23 cellular contexts compared by ENCODE assay signal in genomic region chr10:126977216-126977615, GRCh38.
"Had no signal": no experiment of that assay in that cellular context is flagged by ENCODE, and none has a peak within 500 bp of the region (broad histone marks: within the 10 kb centered on the region; RNA-seq: fewer than 3 reads in every experiment).

No MANE protein-coding gene starts in this region.

- H2AFZ ChIP-seq: hepatocyte, parathyroid adenoma had no signal

- H3K27me3 Mint-ChIP-seq: effector memory CD8-positive, alpha-beta T cell; naive B cell; stimulated activated naive B cell treated with anti-CD40 and anti-IgM and Interleukin-4, amounts not matched to agents 10 μg/mL and 1 μg/mL and 100 μg/mL, for 72 hours had no signal

- H3K9me3 ChIP-seq: esophagus squamous epithelium, left ventricle myocardium inferior, lower lobe of right lung, stomach, thoracic aorta, transverse colon had no signal

- H3K4me3 ChIP-seq: esophagus squamous epithelium, hepatocyte, left ventricle myocardium inferior, lower lobe of right lung, skin epidermis, stomach, thoracic aorta, transverse colon had no signal

- H3K4me1 Mint-ChIP-seq: naive B cell; stimulated activated naive B cell treated with anti-CD40 and anti-IgM and Interleukin-4, amounts not matched to agents 10 μg/mL and 1 μg/mL and 100 μg/mL, for 72 hours had no signal

- H3K36me3 ChIP-seq: thoracic aorta had no signal

- H3K9ac ChIP-seq: parathyroid adenoma had no signal

- H3K36me3 Mint-ChIP-seq: naive B cell; stimulated activated naive B cell treated with anti-CD40 and anti-IgM and Interleukin-4, amounts not matched to agents 10 μg/mL and 1 μg/mL and 100 μg/mL, for 72 hours had no signal

- DNase-seq: cortex of kidney; effector memory CD8-positive, alpha-beta T cell; esophagus squamous epithelium; foreskin fibroblast; kidney; left cardiac atrium; left ventricle myocardium inferior; lower lobe of right lung; mesenchymal stem cell; midbrain; naive B cell; stimulated activated CD4-positive, alpha-beta T cell treated with anti-CD3 and anti-CD28 coated beads, Interleukin-2, amount 100 ng/mL, for 24 hours; stimulated activated CD4-positive, alpha-beta T cell treated with anti-CD3 and anti-CD28 coated beads, Interleukin-4, amount 100 ng/mL, for 4 hours; stimulated activated naive B cell treated with anti-CD40 and anti-IgM and Interleukin-4, amounts not matched to agents 10 μg/mL and 1 μg/mL and 100 μg/mL, for 72 hours; stomach; substantia nigra; transverse colon had no signal

- H3K27ac Mint-ChIP-seq: effector memory CD8-positive, alpha-beta T cell; naive B cell; stimulated activated naive B cell treated with anti-CD40 and anti-IgM and Interleukin-4, amounts not matched to agents 10 μg/mL and 1 μg/mL and 100 μg/mL, for 72 hours had no signal

- H3K27ac ChIP-seq: esophagus squamous epithelium, hepatocyte, left ventricle myocardium inferior, lower lobe of right lung, parathyroid adenoma, skin epidermis, stomach, thoracic aorta, transverse colon had no signal

- H3K4me3 Mint-ChIP-seq: effector memory CD8-positive, alpha-beta T cell; naive B cell; nephron; stimulated activated naive B cell treated with anti-CD40 and anti-IgM and Interleukin-4, amounts not matched to agents 10 μg/mL and 1 μg/mL and 100 μg/mL, for 72 hours had no signal

- H3K27me3 ChIP-seq: esophagus squamous epithelium, hepatocyte, stomach, transverse colon had no signal

- H3K4me2 ChIP-seq: hepatocyte had no signal

- H3K9me3 Mint-ChIP-seq: nephron; stimulated activated naive B cell treated with anti-CD40 and anti-IgM and Interleukin-4, amounts not matched to agents 10 μg/mL and 1 μg/mL and 100 μg/mL, for 72 hours had no signal

- ATAC-seq: effector memory CD8-positive, alpha-beta T cell; left cardiac atrium; lower lobe of right lung; sciatic nerve; stimulated activated naive B cell treated with anti-CD40 and anti-IgM and Interleukin-4, amounts not matched to agents 10 μg/mL and 1 μg/mL and 100 μg/mL, for 72 hours had no signal

- H3K4me1 ChIP-seq: parathyroid adenoma had no signal
